Comparison of ENCODE assay signal across 8 cellular contexts in the genomic region with DNA sequence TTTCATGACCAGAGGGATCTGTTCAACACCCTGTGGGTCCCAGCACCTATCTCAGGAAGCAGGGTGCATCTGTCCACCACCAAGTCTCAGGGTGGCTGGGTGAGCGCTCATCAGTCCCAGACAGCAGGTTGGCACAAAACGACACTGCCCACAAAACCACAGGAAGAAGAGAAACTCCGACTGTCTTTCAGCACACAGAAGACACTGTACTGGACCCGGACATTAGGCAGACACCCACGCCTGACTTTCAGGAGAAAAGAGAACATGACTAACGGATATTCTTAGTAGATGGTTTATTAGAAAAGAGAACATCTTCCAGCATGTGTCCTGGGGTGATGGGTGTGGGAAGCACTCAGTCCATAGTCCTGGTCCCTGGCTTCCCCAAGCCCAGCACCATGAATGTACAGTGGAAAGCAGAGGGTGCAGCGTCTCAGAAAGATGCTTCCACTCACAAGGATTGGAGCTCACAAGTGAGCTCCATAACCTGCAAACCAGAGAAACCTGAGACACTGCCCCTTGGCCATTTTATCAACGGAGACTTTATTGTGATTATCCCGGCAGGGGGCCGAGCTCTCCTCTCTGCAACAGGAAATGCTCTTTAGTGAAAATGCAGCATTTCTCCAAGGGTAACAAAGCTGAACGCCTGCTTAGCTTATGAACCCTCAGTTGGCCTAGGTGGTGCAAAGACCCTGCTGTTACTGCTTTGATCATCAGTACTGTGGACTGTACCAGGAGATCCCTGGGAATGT. TPM values are rescaled to one million over a fixed set of nuclear protein-coding genes. Genes with fewer than 3 reads are reported as not detected.
A peak's percentile ranks its signal among the peaks of the same experiment; 100 is the strongest.
DNase-seq lines count a peak whose midpoint lies in the region.

No MANE protein-coding gene starts in this region.

- no peaks in the 10 kb centered on the region for H3K27me3 ChIP-seq in iPS DF 6.9 (ENCODE audit: control insufficient read depth, insufficient read depth, low read length)

- H3K27ac ChIP-seq in iPS DF 6.9 (ENCODE audit: low read length): peak overlapping the region; percentile 86

- H3K4me3 ChIP-seq in iPS DF 6.9 (ENCODE audit: low read length): no peak overlapping the region

- H3K36me3 Mint-ChIP-seq in activated CD4-positive, alpha-beta memory T cell treated with anti-CD3 and anti-CD28 coated beads, Interleukin-2, amount 10 ng/mL, durations not matched to agents 7 days and 5 days (ENCODE audit: low read depth): no peaks in the 10 kb centered on the region

- peak overlapping the region; percentile 72 for H3K27ac Mint-ChIP-seq in activated CD4-positive, alpha-beta memory T cell treated with anti-CD3 and anti-CD28 coated beads, Interleukin-2, amount 10 ng/mL, durations not matched to agents 7 days and 5 days

- peaks cover 26% of the 10 kb centered on the region for H3K4me1 Mint-ChIP-seq in activated CD4-positive, alpha-beta memory T cell treated with anti-CD3 and anti-CD28 coated beads, Interleukin-2, amount 10 ng/mL, durations not matched to agents 7 days and 5 days

- no peaks in the 10 kb centered on the region for H3K36me3 ChIP-seq in iPS DF 6.9 (ENCODE audit: control insufficient read depth, insufficient read depth, low read length)

- peaks cover 13% of the 10 kb centered on the region for H3K4me1 ChIP-seq in iPS DF 6.9 (ENCODE audit: control insufficient read depth, insufficient read depth, low read length)

- DNase-seq in activated gamma-delta T cell treated with Interleukin-2 at 50 U/mL for 16 hours: peak; percentile 68
- DNase-seq in activated gamma-delta T cell (lab: John Stamatoyannopoulos, UW): no peak
- DNase-seq in KG1 (lab: John Stamatoyannopoulos, UW): peak; percentile 88
- peak; percentile 79 for DNase-seq in activated CD4-positive, alpha-beta memory T cell treated with anti-CD3 and anti-CD28 coated beads, Interleukin-2, amount 10 ng/mL, durations not matched to agents 7 days and 5 days
- DNase-seq in iPS DF 6.9 (ENCODE audit: low read depth, low spot score): no peak
- DNase-seq in stimulated activated CD8-positive, alpha-beta memory T cell treated with anti-CD3 and anti-CD28 coated beads, Interleukin-4, amount 100 ng/mL, for 4 hours (ENCODE audit: low read depth in 2 of 2, low spot score in 1 of 2): peak; percentile 47 to 64
- DNase-seq in NCI-H187 treated with DMSO at 0.1 percent for 48 hours (lab: John Stamatoyannopoulos, UW): no peak
- DNase-seq in cortex of kidney (lab: John Stamatoyannopoulos, UW): no peak

- WGBS in iPS DF 6.9 (ENCODE audit: insufficient coverage, insufficient read length): no CpG with 5 or more reads among the region's 11 CpGs

- H3K9me3 Mint-ChIP-seq in activated CD4-positive, alpha-beta memory T cell treated with anti-CD3 and anti-CD28 coated beads, Interleukin-2, amount 10 ng/mL, durations not matched to agents 7 days and 5 days: no peaks in the 10 kb centered on the region

- H3K9me3 ChIP-seq in iPS DF 6.9 (ENCODE audit: control insufficient read depth, insufficient read depth, low read length): no peaks in the 10 kb centered on the region

- CTCF ChIA-PET in activated CD4-positive, alpha-beta memory T cell treated with anti-CD3 and anti-CD28 coated beads, Interleukin-2, amount 10 ng/mL, durations not matched to agents 7 days and 5 days (lab: Charles Lee): interaction anchor here (0.8 to 5.7 kb wide), 16 partner anchors 20 to 114 kb away, joined by 3 to 109 read pairs (median 8); a partner anchor contains a TSS

- H3K27me3 Mint-ChIP-seq in activated CD4-positive, alpha-beta memory T cell treated with anti-CD3 and anti-CD28 coated beads, Interleukin-2, amount 10 ng/mL, durations not matched to agents 7 days and 5 days: no peaks in the 10 kb centered on the region

- H3K4me3 Mint-ChIP-seq in activated CD4-positive, alpha-beta memory T cell treated with anti-CD3 and anti-CD28 coated beads, Interleukin-2, amount 10 ng/mL, durations not matched to agents 7 days and 5 days: peak overlapping the region; percentile 64

- POLR2A ChIA-PET in activated CD4-positive, alpha-beta memory T cell treated with anti-CD3 and anti-CD28 coated beads, Interleukin-2, amount 10 ng/mL, durations not matched to agents 7 days and 5 days (lab: Charles Lee): interaction anchor here (1.5 to 6.1 kb wide), 8 partner anchors 19 to 87 kb away, joined by 4 to 375 read pairs (median 14); a partner anchor contains a TSS

RNA-seq across cellular contexts. Expression of a gene that starts 35.8 kb away (rescaled TPM):
- total RNA-seq in activated CD4-positive, alpha-beta memory T cell treated with anti-CD3 and anti-CD28 coated beads, Interleukin-2, amount 10 ng/mL, durations not matched to agents 7 days and 5 days: 100 to 1,000 TPM; 304 to 313 TPM

RNA-seq across cellular contexts. Expression of a gene that starts 55.8 kb away (rescaled TPM):
- not detected for total RNA-seq in activated CD4-positive, alpha-beta memory T cell treated with anti-CD3 and anti-CD28 coated beads, Interleukin-2, amount 10 ng/mL, durations not matched to agents 7 days and 5 days

Comparison
In these comparisons a context has a peak if more than half of its experiments do, and no peak if none do; other contexts are left out.
1. DNase-seq: peak in activated gamma-delta T cell treated with Interleukin-2 at 50 U/mL for 16 hours (single experiment), KG1 (single experiment), activated CD4-positive, alpha-beta memory T cell treated with anti-CD3 and anti-CD28 coated beads, Interleukin-2, amount 10 ng/mL, durations not matched to agents 7 days and 5 days (single experiment) and stimulated activated CD8-positive, alpha-beta memory T cell treated with anti-CD3 and anti-CD28 coated beads, Interleukin-4, amount 100 ng/mL, for 4 hours (2 of 2); none in activated gamma-delta T cell (single experiment), iPS DF 6.9 (single experiment), NCI-H187 treated with DMSO at 0.1 percent for 48 hours (single experiment) and cortex of kidney (single experiment).